ENCODE assay signal across 15 cellular contexts in the genomic region with DNA sequence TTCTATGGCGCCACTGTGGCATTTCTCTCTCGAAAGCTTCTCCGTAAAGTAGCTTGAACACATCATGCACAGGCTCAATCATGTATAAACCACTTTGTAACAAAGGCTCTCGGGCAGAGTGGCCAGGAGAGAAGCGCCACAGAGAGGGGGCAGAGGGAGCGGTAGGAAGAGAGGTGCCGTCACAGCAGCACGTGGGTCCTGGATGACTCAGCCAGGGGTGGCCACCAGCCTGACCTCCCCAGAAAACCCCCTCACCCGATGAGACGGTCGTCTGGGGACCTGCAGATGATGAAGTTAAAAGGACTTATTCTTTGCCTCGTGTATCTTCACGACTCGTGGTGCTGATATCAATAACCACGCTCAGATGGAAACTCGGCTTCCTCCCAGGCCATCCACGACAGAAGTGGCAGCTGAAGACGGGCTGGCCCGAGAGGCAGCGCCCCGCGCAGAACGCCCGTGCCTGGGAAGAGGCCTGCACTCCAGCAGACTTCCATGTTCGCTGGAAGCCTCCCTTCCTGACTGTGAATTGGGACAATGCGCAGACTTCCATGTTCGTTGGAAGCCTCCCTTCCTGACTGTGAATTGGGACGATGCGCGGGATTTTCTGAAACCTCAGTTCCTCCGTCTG. TPM values are rescaled to one million over a fixed set of nuclear protein-coding genes. Genes with fewer than 3 reads are reported as not detected.
A peak's percentile ranks its signal among the peaks of the same experiment; 100 is the strongest.
DNase-seq lines count a peak whose midpoint lies in the region; ATAC-seq and TF ChIP-seq lines count a peak whose summit lies in the region.
"Had no signal": no experiment of that assay in that cellular context is flagged by ENCODE, and none has a peak within 500 bp of the region (broad histone marks: within the 10 kb centered on the region; RNA-seq: fewer than 3 reads in every experiment).

No MANE protein-coding gene starts in this region.

- intact Hi-C loops in Caco-2 (cut with micrococcal nuclease; ENCODE audit: unreplicated experiment) (no loop called here), heart right ventricle (cut with DNase I) (loop anchor here in 5 of 10 donors (5.0 to 10.0 kb wide), 2 partner anchors 328 to 396 kb away; no protein-coding TSS in a partner anchor)

- whole genome bisulfite sequencing in heart right ventricle, 2 donors: 87 to 94% methylated on average over 31 of the region's 31 CpGs

- no peak overlapping the region for H3K4me2 ChIP-seq in neural progenitor cell
- H3K4me2 ChIP-seq: PC-9 had no signal

- H3K27me3 ChIP-seq in Caco-2 (replicated peaks; ENCODE audit: control insufficient read depth, insufficient read depth, low read length) (no peaks in the 10 kb centered on the region), neural progenitor cell (no peaks in the 10 kb centered on the region), heart right ventricle (peaks cover 0 to 20% (median 5%) of the 10 kb centered on the region in 7 donors)
- H3K27me3 ChIP-seq: MG63 had no signal

- H3K4me1 Mint-ChIP-seq in Caco-2 (ENCODE audit: low read depth, unreplicated experiment) (peaks cover 12% of the 10 kb centered on the region), neural progenitor cell (peaks cover 70% of the 10 kb centered on the region)

- DNase-seq in Caco-2 (no peak), NCI-H1417 (lab: John Stamatoyannopoulos, UW) (peak; percentile 71 to 92 (median 87)), NCI-H345 treated with DMSO at 0.1 percent for 48 hours (lab: John Stamatoyannopoulos, UW; ENCODE audit: unreplicated experiment) (peak; percentile 29), neural progenitor cell (ENCODE audit: low spot score) (no peak), occipital lobe (lab: John Stamatoyannopoulos, UW) (no peak), heart right ventricle (no peak), AG20443 (ENCODE audit: low spot score) (no peak)
- DNase-seq: CD4-positive, alpha-beta T cell; IMR-90; Karpas-422; MG63; NCI-H1105; NCI-H1694 treated with DMSO at 0.1 percent for 48 hours had no signal

- H3K79me2 ChIP-seq in neural progenitor cell (ENCODE audit: low read depth): no peaks in the 10 kb centered on the region

- no peaks in the 10 kb centered on the region for H4K20me1 ChIP-seq in neural progenitor cell (ENCODE audit: low read depth)

- H3K9me3 Mint-ChIP-seq in Caco-2 (ENCODE audit: unreplicated experiment): no peaks in the 10 kb centered on the region
- H3K9me3 Mint-ChIP-seq in neural progenitor cell: no peaks in the 10 kb centered on the region
- H3K9me3 Mint-ChIP-seq: CD4-positive, alpha-beta T cell had no signal

- H3K9ac ChIP-seq in neural progenitor cell: no peak overlapping the region

- peaks cover 24% of the 10 kb centered on the region for H3F3A ChIP-seq in neural progenitor cell (ENCODE audit: low read depth)

- CTCF ChIA-PET in Caco-2 (lab: Charles Lee): no interaction called here

- H3K27ac Mint-ChIP-seq in Caco-2 (ENCODE audit: unreplicated experiment) (peak overlapping the region; percentile 11), neural progenitor cell (peak overlapping the region; percentile 60)
- H3K27ac Mint-ChIP-seq: CD4-positive, alpha-beta T cell had no signal

- H3K4me3 ChIP-seq in Caco-2 (ENCODE audit: low read depth, low read length) (no peak overlapping the region), neural progenitor cell (no peak overlapping the region), heart right ventricle (no peak overlapping the region)
- H3K4me3 ChIP-seq: MG63, PC-9 had no signal

- H3K4me1 ChIP-seq in Caco-2 (no peaks in the 10 kb centered on the region), neural progenitor cell (peaks cover 30% of the 10 kb centered on the region), heart right ventricle (peaks cover 0 to 5% (median 0%) of the 10 kb centered on the region in 9 donors)

- no peak for ATAC-seq in GM19397 (IDR thresholded peaks at IDR 0.05; ENCODE audit: unreplicated experiment)
- no peak for ATAC-seq in heart right ventricle

- POLR2A ChIA-PET in Caco-2 (lab: Charles Lee): no interaction called here

- H2AFZ ChIP-seq in neural progenitor cell (replicated peaks): no peak overlapping the region
- H2AFZ ChIP-seq: PC-9 had no signal

- H3K9me3 ChIP-seq in Caco-2: no peaks in the 10 kb centered on the region
- no peaks in the 10 kb centered on the region for H3K9me3 ChIP-seq in neural progenitor cell (ENCODE audit: low read depth)
- no peaks in the 10 kb centered on the region for H3K9me3 ChIP-seq in heart right ventricle
- H3K9me3 ChIP-seq: MG63 had no signal

- TF ChIP-seq CTCF in Caco-2 (IDR thresholded peaks at IDR 0.05; ENCODE audit: insufficient read depth in 1 of 2, low read depth in 1 of 2, low read length in 1 of 2, severe bottlenecking in 1 of 2, unreplicated experiment in 1 of 2): no peak
- no peak for TF ChIP-seq CTCF in neural progenitor cell (IDR thresholded peaks at IDR 0.05)
- no peak for TF ChIP-seq CTCF in heart right ventricle (IDR thresholded peaks at IDR 0.05)

- no peak overlapping the region for H3K27ac ChIP-seq in neural progenitor cell
- no peak overlapping the region for H3K27ac ChIP-seq in heart right ventricle
- H3K27ac ChIP-seq: PC-9 had no signal

- H3K4me3 Mint-ChIP-seq in Caco-2 (ENCODE audit: unreplicated experiment) (no peak overlapping the region), neural progenitor cell (no peak overlapping the region)
- H3K4me3 Mint-ChIP-seq: CD4-positive, alpha-beta T cell had no signal

- H3K36me3 ChIP-seq in Caco-2 (ENCODE audit: control insufficient read depth, insufficient read depth, low read length): no peaks in the 10 kb centered on the region
- H3K36me3 ChIP-seq in neural progenitor cell: no peaks in the 10 kb centered on the region
- H3K36me3 ChIP-seq in heart right ventricle: no peaks in the 10 kb centered on the region
- H3K36me3 ChIP-seq: MG63 had no signal

- no TSS peak for BruUV-seq in Caco-2 (replicated peaks; lab: Mats Ljungman, UMichigan)

- no peaks in the 10 kb centered on the region for H3K36me3 Mint-ChIP-seq in Caco-2 (ENCODE audit: insufficient read depth, unreplicated experiment)
- H3K36me3 Mint-ChIP-seq in neural progenitor cell: no peaks in the 10 kb centered on the region

- no peaks in the 10 kb centered on the region for H3K27me3 Mint-ChIP-seq in Caco-2 (ENCODE audit: insufficient read depth, unreplicated experiment)
- H3K27me3 Mint-ChIP-seq in neural progenitor cell (ENCODE audit: insufficient read depth, low read depth): peaks cover 13% of the 10 kb centered on the region

RNA-seq across cellular contexts. Expression of gene MTCL1, which starts 46.4 kb away (rescaled TPM):
- total RNA-seq in Caco-2 (2022): 26.4 and 28.3 TPM in 2 replicates
- total RNA-seq in neural progenitor cell (ENCODE audit: low replicate concordance): 36.9 and 38.7 TPM in 2 replicates
- 24.6 TPM for total RNA-seq in occipital lobe
- total RNA-seq in heart right ventricle: 10 to 100 TPM in 4 of 10 donors, 1 to 10 TPM in 6; 3.3 to 17.2 (median 8.8) TPM
- 1 to 10 TPM; 1.9 to 9.6 TPM for polyA plus RNA-seq in heart right ventricle

RNA-seq across cellular contexts. Expression of gene RAB12, which starts 49.7 kb away (rescaled TPM):
- 37.8 and 42.8 TPM in 2 replicates for total RNA-seq in Caco-2 (2022)
- total RNA-seq in neural progenitor cell (ENCODE audit: low replicate concordance): 24.6 and 41.4 TPM in 2 replicates
- 113 TPM for total RNA-seq in occipital lobe
- 100 to 1,000 TPM in 8 of 10 donors, 10 to 100 TPM in 2; 90.1 to 121 (median 106) TPM for total RNA-seq in heart right ventricle
- polyA plus RNA-seq in heart right ventricle: 10 to 100 TPM; 40.8 to 52.9 TPM

Comparison
In these comparisons a context has a peak if more than half of its experiments do, and no peak if none do; other contexts are left out.
1. DNase-seq: peak in NCI-H1417 (3 of 3) and NCI-H345 treated with DMSO at 0.1 percent for 48 hours (single experiment); none in Caco-2 (0 of 2), neural progenitor cell (single experiment), occipital lobe (single experiment), heart right ventricle (0 of 2) and AG20443 (single experiment).